In genomic region chrX:112841820-112842157, GRCh38 we compare ENCODE assay signal across 7 cellular contexts. TPM values are rescaled to one million over a fixed set of nuclear protein-coding genes. Genes with fewer than 3 reads are reported as not detected.
A peak's percentile ranks its signal among the peaks of the same experiment; 100 is the strongest.
DNase-seq lines count a peak whose midpoint lies in the region; ATAC-seq and TF ChIP-seq lines count a peak whose summit lies in the region.

No MANE protein-coding gene starts in this region.

- H3K9me3 Mint-ChIP-seq in activated CD8-positive, alpha-beta T cell treated with anti-CD3 and anti-CD28 coated beads for 36 hours, result no peaks in the 10 kb centered on the region
- no peaks in the 10 kb centered on the region for H3K9me3 Mint-ChIP-seq in immature natural killer cell

- no peaks in the 10 kb centered on the region for H3K36me3 Mint-ChIP-seq in activated CD8-positive, alpha-beta T cell treated with anti-CD3 and anti-CD28 coated beads for 36 hours (ENCODE audit: low read depth)
- H3K36me3 Mint-ChIP-seq in immature natural killer cell, result no peaks in the 10 kb centered on the region

- H3K9me3 ChIP-seq in stomach, result peaks cover 0 to 6% (median 2%) of the 10 kb centered on the region in 4 donors

- ATAC-seq in HG02678 (IDR thresholded peaks at IDR 0.05; ENCODE audit: unreplicated experiment), result peak; percentile 7
- ATAC-seq in activated CD8-positive, alpha-beta T cell treated with anti-CD3 and anti-CD28 coated beads for 36 hours, result peak; percentile 3
- ATAC-seq in esophagus mucosa, result no peak

- H3K27ac Mint-ChIP-seq in activated CD8-positive, alpha-beta T cell treated with anti-CD3 and anti-CD28 coated beads for 36 hours, result no peak overlapping the region
- peak overlapping the region in 2 of 6 donors; percentile 55 to 79 for H3K27ac Mint-ChIP-seq in immature natural killer cell

- no peak for TF ChIP-seq CTCF in activated CD8-positive, alpha-beta T cell treated with anti-CD3 and anti-CD28 coated beads for 36 hours (IDR thresholded peaks at IDR 0.05)
- no peak for TF ChIP-seq CTCF in stomach (IDR thresholded peaks at IDR 0.05)

- peaks cover 0 to 24% (median 0%) of the 10 kb centered on the region in 3 donors for H3K27me3 ChIP-seq in stomach

- WGBS in stomach, 5 donors, result 15 to 42% (median 27%) methylated on average over 5 of the region's 5 CpGs

- intact Hi-C loops in activated CD8-positive, alpha-beta T cell treated with anti-CD3 and anti-CD28 coated beads for 36 hours (cut with micrococcal nuclease), result no loop called here
- intact Hi-C loops in stomach (cut with DNase I; ENCODE audit: low total_unique reads), result no loop called here

- DNase-seq in activated CD8-positive, alpha-beta T cell treated with anti-CD3 and anti-CD28 coated beads for 36 hours, result no peak
- no peak for DNase-seq in immature natural killer cell
- DNase-seq in stomach, result no peak
- DNase-seq in activated effector memory CD4-positive, alpha-beta T cell treated with Interleukin-2 at 50 U/mL for 16 hours, result no peak
- DNase-seq in AG08396 (ENCODE audit: low spot score), result no peak

- peak overlapping the region in 4 of 5 donors; percentile 33 to 85 (median 78) for H3K27ac ChIP-seq in stomach

- peaks cover 0 to 4% (median 0%) of the 10 kb centered on the region in 4 donors for H3K4me1 ChIP-seq in stomach

- H3K4me3 ChIP-seq in stomach, result peak overlapping the region; percentile 56 to 69 (median 65)

- CTCF ChIA-PET in activated CD8-positive, alpha-beta T cell treated with anti-CD3 and anti-CD28 coated beads for 36 hours (lab: Charles Lee), result no interaction called here

- TF ChIP-seq EP300 in stomach (IDR thresholded peaks at IDR 0.05), result no peak

- no peaks in the 10 kb centered on the region for H3K36me3 ChIP-seq in stomach

- TF ChIP-seq POLR2A in stomach (IDR thresholded peaks at IDR 0.05), result no peak

- peaks cover 4% of the 10 kb centered on the region for H3K27me3 Mint-ChIP-seq in activated CD8-positive, alpha-beta T cell treated with anti-CD3 and anti-CD28 coated beads for 36 hours
- peaks cover 1 to 13% (median 10%) of the 10 kb centered on the region in 3 donors for H3K27me3 Mint-ChIP-seq in immature natural killer cell (ENCODE audit: low read depth in 3 of 3)

- H3K4me1 Mint-ChIP-seq in activated CD8-positive, alpha-beta T cell treated with anti-CD3 and anti-CD28 coated beads for 36 hours (ENCODE audit: low read depth), result peaks cover 5% of the 10 kb centered on the region
- peaks cover 10 to 27% of the 10 kb centered on the region in 2 donors for H3K4me1 Mint-ChIP-seq in immature natural killer cell

- peak overlapping the region; percentile 82 for H3K4me3 Mint-ChIP-seq in activated CD8-positive, alpha-beta T cell treated with anti-CD3 and anti-CD28 coated beads for 36 hours
- peak overlapping the region; percentile 68 to 92 (median 76) for H3K4me3 Mint-ChIP-seq in immature natural killer cell

- POLR2A ChIA-PET in activated CD8-positive, alpha-beta T cell treated with anti-CD3 and anti-CD28 coated beads for 36 hours (lab: Charles Lee), result no interaction called here

RNA-seq across cellular contexts. Expression of gene AMOT, which starts 1.2 kb away (rescaled TPM):
- 1 to 10 TPM; 1.1 to 1.8 TPM for total RNA-seq in activated CD8-positive, alpha-beta T cell treated with anti-CD3 and anti-CD28 coated beads for 36 hours
- polyA plus RNA-seq in immature natural killer cell (1 to 10 TPM; 4.0 to 8.1 (median 5.0) TPM), stomach (1 to 10 TPM; 1.4 to 1.6 (median 1.4) TPM)
- total RNA-seq in stomach (10 to 100 TPM in 1 of 5 donors, 1 to 10 TPM in 3, not detected in 1; 4.9 to 12.5 (median 9.1) TPM), esophagus mucosa (3.3 TPM)
